7 cellular contexts compared by ENCODE assay signal in genomic region chr6:80004199-80005072, GRCh38. TPM values are rescaled to one million over a fixed set of nuclear protein-coding genes. Genes with fewer than 3 reads are reported as not detected.
DNase-seq lines count a peak whose midpoint lies in the region; ATAC-seq, FAIRE-seq and TF ChIP-seq lines count a peak whose summit lies in the region.

Gene TTK (plus strand): TSS chr6:80004649. CDS start chr6:80005844, 1,195 bp downstream.

- H3K4me3 Mint-ChIP-seq in brain, result peak within 1 kb of the TSS; percentile 89 to 96 (median 92)

- H3K27ac ChIP-seq in sigmoid colon, result peak within 1 kb of the TSS; percentile 82 to 88 (median 86)

- H3K27me3 Mint-ChIP-seq in brain, result peaks cover 9% of the 10 kb centered on the region

- intact Hi-C loops in sigmoid colon (cut with DNase I), result loop anchor here (1.0 to 5.0 kb wide), 2 partner anchors 57 to 101 kb away; partner anchors contain the start of gene ELOVL4

- DNase-seq in NCI-H2107 treated with DMSO at 0.1 percent for 48 hours (lab: John Stamatoyannopoulos, UW; ENCODE audit: unreplicated experiment) (peak; percentile 94), iPS DF 4.7 (ENCODE audit: extremely low read depth, low spot score) (peak; percentile 90), sigmoid colon (peak; percentile 95)

- peak; percentile 100 for ATAC-seq in GM18520 (IDR thresholded peaks at IDR 0.05; ENCODE audit: unreplicated experiment)
- peak; percentile 100 for ATAC-seq in HG03064 (IDR thresholded peaks at IDR 0.05; ENCODE audit: low read depth, unreplicated experiment)

- H3K4me1 ChIP-seq in sigmoid colon, result peaks cover 0 to 14% (median 9%) of the 10 kb centered on the region in 4 donors

- H3K27me3 ChIP-seq in sigmoid colon, result no peaks in the 10 kb centered on the region

- TF ChIP-seq POLR2A in sigmoid colon (IDR thresholded peaks at IDR 0.05), result peak in 1 of 2 donors; percentile 56

- H3K9me3 ChIP-seq in sigmoid colon, result no peaks in the 10 kb centered on the region

- H3K4me1 Mint-ChIP-seq in brain, result peaks cover 40% of the 10 kb centered on the region

- WGBS in sigmoid colon, 2 donors, result 1% methylated on average over 54 of the region's 54 CpGs

- H3K27ac Mint-ChIP-seq in brain, result peak within 1 kb of the TSS; percentile 88 to 98 (median 95)

- TF ChIP-seq EP300 in sigmoid colon (IDR thresholded peaks at IDR 0.05), result no peak

- H3K36me3 ChIP-seq in sigmoid colon, result no peaks in the 10 kb centered on the region

- H3K36me3 Mint-ChIP-seq in brain, result no peaks in the 10 kb centered on the region

- no peaks in the 10 kb centered on the region for H3K9me3 Mint-ChIP-seq in brain

- H3K4me3 ChIP-seq in sigmoid colon, result peak within 1 kb of the TSS; percentile 55 to 69 (median 64)

- TF ChIP-seq CTCF in brain (conservative IDR thresholded peaks at IDR 0.05) (no peak), sigmoid colon (IDR thresholded peaks at IDR 0.05) (no peak)

- FAIRE-seq in TTC549 (lab: Jason Lieb, UNC), result peak; percentile 93

RNA-seq across cellular contexts. Expression of gene TTK, which starts in this region (rescaled TPM):
- polyA plus RNA-seq in brain (ENCODE audit: insufficient read depth, low read depth, low replicate concordance) (12.8 TPM), sigmoid colon (1 to 10 TPM; 1.2 to 5.9 (median 3.5) TPM)
- total RNA-seq in sigmoid colon, result under 1 TPM; 0.16 to 0.55 (median 0.45) TPM

Comparison
In these comparisons a context has a peak if more than half of its experiments do, and no peak if none do; other contexts are left out.
1. Peak in every context shown above with its lines: DNase-seq, ATAC-seq, H3K4me3 ChIP-seq and H3K27ac ChIP-seq.